In genomic region chr5:67209141-67209771, GRCh38 we compare ENCODE assay signal across 1 cellular context.
TF ChIP-seq lines count a peak whose summit lies in the region.

No MANE protein-coding gene starts in this region.

TF ChIP-seq in SK-N-SH, 30 proteins besides CTCF, POLR2A, EP300 and RAD21 (continued from another document):
- TF ChIP-seq REST (IDR thresholded peaks at IDR 0.05; ENCODE audit: low read depth, low read length) = no peak
- TF ChIP-seq YY1 (IDR thresholded peaks at IDR 0.05; ENCODE audit: low read depth) = no peak
- no peak for TF ChIP-seq JUND (IDR thresholded peaks at IDR 0.05)
- TF ChIP-seq MXI1 (IDR thresholded peaks at IDR 0.05; ENCODE audit: low read depth, low read length) = peak; percentile 59; the same call in 1 of the 2 replicates
- TF ChIP-seq CHD2 (IDR thresholded peaks at IDR 0.05; ENCODE audit: low read length, partially characterized antibody) = no peak
- peak; percentile 88 for TF ChIP-seq SMC3 (IDR thresholded peaks at IDR 0.05; ENCODE audit: low read depth, low read length)
- TF ChIP-seq EZH2phosphoT487 (IDR thresholded peaks at IDR 0.05; ENCODE audit: borderline replicate concordance, low read depth) = no peak
- TF ChIP-seq ELF1 (IDR thresholded peaks at IDR 0.05) = no peak
- no peak for TF ChIP-seq FOXJ3 (CRISPR knock-in tag; IDR thresholded peaks at IDR 0.05)
